In the genomic region with DNA sequence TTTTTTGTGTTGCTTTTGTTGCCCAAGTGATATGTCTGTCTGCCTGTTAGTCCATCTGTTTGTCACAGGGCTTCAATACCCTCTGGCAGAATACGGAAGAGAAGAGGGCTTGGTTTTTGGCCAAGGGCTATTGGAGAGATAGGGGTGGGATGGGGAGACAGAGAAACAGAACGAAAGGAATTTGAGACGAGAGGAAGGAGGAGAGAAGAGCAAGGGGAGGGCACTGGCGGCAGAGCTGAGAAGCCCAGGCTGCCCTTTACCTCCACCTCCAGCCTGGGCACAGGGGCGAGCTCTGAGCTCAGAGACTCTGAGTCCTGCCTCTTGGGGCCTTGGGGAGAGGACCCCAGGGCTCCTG, we compare ENCODE assay signal across 9 cellular contexts. TPM values are rescaled to one million over a fixed set of nuclear protein-coding genes. Genes with fewer than 3 reads are reported as not detected.
A peak's percentile ranks its signal among the peaks of the same experiment; 100 is the strongest.
DNase-seq lines count a peak whose midpoint lies in the region; ATAC-seq and TF ChIP-seq lines count a peak whose summit lies in the region.
"Had no signal": no experiment of that assay in that cellular context is flagged by ENCODE, and none has a peak within 500 bp of the region (broad histone marks: within the 10 kb centered on the region; RNA-seq: fewer than 3 reads in every experiment).

No MANE protein-coding gene starts in this region.

- H3K36me3 Mint-ChIP-seq in CD4-positive, CD25-positive, alpha-beta regulatory T cell = no peaks in the 10 kb centered on the region
- no peaks in the 10 kb centered on the region for H3K36me3 Mint-ChIP-seq in osteocyte (ENCODE audit: unreplicated experiment)

- H3K79me2 ChIP-seq in OCI-LY7 (ENCODE audit: insufficient read depth, low read depth, low read length) = no peaks in the 10 kb centered on the region; the same call in 1 of the 2 replicates

- H3K36me3 ChIP-seq in CD4-positive, CD25-positive, alpha-beta regulatory T cell (ENCODE audit: control insufficient read depth, insufficient read depth, low read length) = no peaks in the 10 kb centered on the region
- no peaks in the 10 kb centered on the region for H3K36me3 ChIP-seq in OCI-LY7 (ENCODE audit: insufficient read depth, low read length)

- DNase-seq in CD4-positive, CD25-positive, alpha-beta regulatory T cell = no peak
- DNase-seq in OCI-LY7 (ENCODE audit: low spot score) = no peak
- no peak for DNase-seq in osteocyte (ENCODE audit: extremely low spot score, unreplicated experiment)
- DNase-seq in NCI-H510A treated with DMSO at 0.1 percent for 48 hours (lab: John Stamatoyannopoulos, UW) = no peak

- H3K27me3 ChIP-seq in CD4-positive, CD25-positive, alpha-beta regulatory T cell (ENCODE audit: control insufficient read depth, insufficient read depth, low read length) = no peaks in the 10 kb centered on the region

- no peaks in the 10 kb centered on the region for H4K20me1 ChIP-seq in OCI-LY7 (ENCODE audit: insufficient read depth, low read length)

- H3K27ac ChIP-seq in CD4-positive, CD25-positive, alpha-beta regulatory T cell (ENCODE audit: insufficient read depth, low read length, poor library complexity, severe bottlenecking) = peak overlapping the region; percentile 84
- H3K27ac ChIP-seq in OCI-LY7 (ENCODE audit: low read depth, low read length, poor library complexity, severe bottlenecking) (no peak overlapping the region), cingulate gyrus (ENCODE audit: low read depth, low read length) (peak overlapping the region; percentile 89)

- peak overlapping the region; percentile 30; the same call in 1 of the 2 replicates for H2AFZ ChIP-seq in OCI-LY7 (ENCODE audit: low read length)

- H3K27me3 Mint-ChIP-seq in CD4-positive, CD25-positive, alpha-beta regulatory T cell = peaks cover 4% of the 10 kb centered on the region
- H3K27me3 Mint-ChIP-seq in osteocyte (ENCODE audit: unreplicated experiment) = no peaks in the 10 kb centered on the region

- intact Hi-C loops in OCI-LY7 (cut with micrococcal nuclease; ENCODE audit: unreplicated experiment) = loop anchor here (2.0 kb wide), 1 partner anchor 33 kb away; a partner anchor contains a TSS

- TF ChIP-seq CTCF in OCI-LY7 (conservative IDR thresholded peaks at IDR 0.05; ENCODE audit: low read length) = no peak
- TF ChIP-seq CTCF in osteocyte (IDR thresholded peaks at IDR 0.05) = no peak

- BruUV-seq in OCI-LY7 (replicated peaks; lab: Mats Ljungman, UMichigan) = no TSS peak

- CTCF ChIA-PET in OCI-LY7 (lab: Charles Lee; ENCODE audit: unreplicated experiment) = no interaction called here

- peak overlapping the region; percentile 94 to 98 (median 95) for H3K4me3 Mint-ChIP-seq in CD4-positive, CD25-positive, alpha-beta regulatory T cell
- no peak overlapping the region for H3K4me3 Mint-ChIP-seq in osteocyte (ENCODE audit: unreplicated experiment)

- peaks cover 82% of the 10 kb centered on the region for H3K4me1 ChIP-seq in CD4-positive, CD25-positive, alpha-beta regulatory T cell (ENCODE audit: control insufficient read depth, insufficient read depth, low read length, poor library complexity, severe bottlenecking)
- H3K4me1 ChIP-seq in OCI-LY7 (ENCODE audit: insufficient read depth, low read length, poor library complexity, severe bottlenecking) = peaks cover 62% of the 10 kb centered on the region

- peaks cover 18 to 85% (median 46%) of the 10 kb centered on the region in 4 donors for H3K4me1 Mint-ChIP-seq in CD4-positive, CD25-positive, alpha-beta regulatory T cell
- H3K4me1 Mint-ChIP-seq in osteocyte (ENCODE audit: unreplicated experiment) = peaks cover 85% of the 10 kb centered on the region

- no peaks in the 10 kb centered on the region for H3K9me2 ChIP-seq in OCI-LY7 (ENCODE audit: insufficient read depth, low read length)

- no peak for ATAC-seq in CD4-positive, CD25-positive, alpha-beta regulatory T cell (ENCODE audit: low read depth in 2 of 2)
- no peak for ATAC-seq in activated CD4-positive, CD25-positive, alpha-beta regulatory T cell treated with anti-CD3 and anti-CD28 coated beads, Interleukin-2, amount 50 U/mL, for 24 hours
- ATAC-seq in HG02970 (IDR thresholded peaks at IDR 0.05; ENCODE audit: low FRiP score, unreplicated experiment) = no peak
- no peak for ATAC-seq in GM18517 (IDR thresholded peaks at IDR 0.05; ENCODE audit: unreplicated experiment)
- ATAC-seq: left lobe of liver had no signal

- POLR2A ChIA-PET in OCI-LY7 (lab: Charles Lee) = interaction anchor here (0.5 to 0.6 kb wide), 2 partner anchors 28 to 31 kb away, joined by 3 read pairs; no protein-coding TSS in a partner anchor

- H3K4me3 ChIP-seq in CD4-positive, CD25-positive, alpha-beta regulatory T cell (ENCODE audit: low read depth, low read length) = peak overlapping the region; percentile 87
- H3K4me3 ChIP-seq in OCI-LY7 (ENCODE audit: low read depth, low read length, poor library complexity, severe bottlenecking) = no peak overlapping the region

- peak overlapping the region; percentile 96 to 99 (median 98) for H3K27ac Mint-ChIP-seq in CD4-positive, CD25-positive, alpha-beta regulatory T cell
- H3K27ac Mint-ChIP-seq in osteocyte (ENCODE audit: unreplicated experiment) = peak overlapping the region; percentile 48

- H3K4me2 ChIP-seq in OCI-LY7 (ENCODE audit: low read length) = no peak overlapping the region

- no peaks in the 10 kb centered on the region for H3K9me3 ChIP-seq in CD4-positive, CD25-positive, alpha-beta regulatory T cell (ENCODE audit: control insufficient read depth in 2 of 2, low read length in 2 of 2)
- H3K9me3 ChIP-seq in OCI-LY7 (ENCODE audit: low read length) = no peaks in the 10 kb centered on the region

- H3K9me3 Mint-ChIP-seq in CD4-positive, CD25-positive, alpha-beta regulatory T cell = no peaks in the 10 kb centered on the region
- no peaks in the 10 kb centered on the region for H3K9me3 Mint-ChIP-seq in osteocyte (ENCODE audit: unreplicated experiment)

RNA-seq across cellular contexts. Expression of a gene that starts 33.7 kb away (rescaled TPM):
- total RNA-seq in CD4-positive, CD25-positive, alpha-beta regulatory T cell = 175 TPM
- polyA plus RNA-seq in CD4-positive, CD25-positive, alpha-beta regulatory T cell = 10 to 100 TPM; 55.3 to 85.3 (median 61.8) TPM
- 25.1 and 26.9 TPM in 2 replicates for total RNA-seq in OCI-LY7 (2014; rRNA removed; shearing (Covaris generic))
- total RNA-seq in OCI-LY7 (2022) = 106 and 110 TPM in 2 replicates
- 187 and 189 TPM in 2 replicates for total RNA-seq in osteocyte
